ENCODE assay signal across 1 cellular context in genomic region chr5:142167458-142167857, GRCh38.
A peak's percentile ranks its signal among the peaks of the same experiment; 100 is the strongest.
TF ChIP-seq lines count a peak whose summit lies in the region.

No MANE protein-coding gene starts in this region.

TF ChIP-seq in HepG2, 621 proteins besides CTCF, POLR2A, EP300 and RAD21:
- TF ChIP-seq ZNF598 (CRISPR knock-in tag; IDR thresholded peaks at IDR 0.05; ENCODE audit: borderline replicate concordance) (no peak), ZFX (CRISPR knock-in tag; IDR thresholded peaks at IDR 0.05; ENCODE audit: low read depth) (no peak), ZBTB38 (CRISPR knock-in tag; IDR thresholded peaks at IDR 0.05) (peak; percentile 62; the same call in 1 of the 2 replicates), ZBTB20 (CRISPR knock-in tag; IDR thresholded peaks at IDR 0.05; ENCODE audit: borderline replicate concordance, low read depth) (no peak), ZNF281 (CRISPR knock-in tag; IDR thresholded peaks at IDR 0.05; ENCODE audit: borderline replicate concordance) (no peak)
